Comparison of ENCODE assay signal across 13 cellular contexts in the genomic region with DNA sequence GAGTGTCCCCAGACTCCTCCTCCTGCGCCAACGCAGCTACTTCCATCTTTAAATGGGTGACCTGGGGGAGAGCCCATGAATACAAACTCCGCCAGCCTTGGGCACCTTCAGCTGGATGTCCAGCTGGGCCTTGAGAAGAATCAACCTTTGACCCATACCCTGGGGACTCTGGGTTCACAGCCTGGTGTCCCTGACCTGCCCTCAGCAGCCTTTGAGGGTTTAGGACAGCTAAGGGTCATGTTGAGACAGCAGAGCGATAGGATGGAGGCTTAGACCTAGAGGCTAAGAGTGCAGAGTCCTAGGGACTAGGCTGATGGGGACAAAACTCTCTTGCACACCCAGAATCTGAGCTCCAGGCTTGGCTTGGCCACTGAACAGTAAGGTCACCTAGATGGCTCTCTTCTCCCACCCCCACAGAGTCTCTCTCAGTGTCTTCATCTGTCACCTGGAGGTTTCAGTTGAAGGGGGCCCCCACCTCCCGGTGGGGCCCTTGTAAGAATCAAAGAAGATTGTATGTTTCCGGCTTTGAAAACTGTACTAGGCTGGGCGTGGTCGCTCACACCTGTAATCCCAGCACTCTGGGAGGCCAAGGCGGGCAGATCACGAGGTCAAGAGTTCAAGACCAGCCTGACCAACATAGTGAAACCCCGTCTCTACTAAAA. TPM values are rescaled to one million over a fixed set of nuclear protein-coding genes. Genes with fewer than 3 reads are reported as not detected.
DNase-seq lines count a peak whose midpoint lies in the region; ATAC-seq and TF ChIP-seq lines count a peak whose summit lies in the region.
"Had no signal": no experiment of that assay in that cellular context is flagged by ENCODE, and none has a peak within 500 bp of the region (broad histone marks: within the 10 kb centered on the region; RNA-seq: fewer than 3 reads in every experiment).

No MANE protein-coding gene starts in this region.

- H3K36me3 ChIP-seq in BE2C, result peaks cover under 1% of the 10 kb centered on the region; the same call in 1 of the 2 replicates
- H3K36me3 ChIP-seq: heart right ventricle had no signal

- ATAC-seq in HG02798 (IDR thresholded peaks at IDR 0.05; ENCODE audit: poor library complexity, unreplicated experiment), result peak; percentile 45
- ATAC-seq in activated CD8-positive, alpha-beta T cell treated with anti-CD3 and anti-CD28 coated beads, Interleukin-2, amount 10 ng/mL, durations not matched to agents 7 days and 5 days, result peak; percentile 6
- ATAC-seq: heart right ventricle, left cardiac atrium had no signal

- POLR2A ChIA-PET in activated CD8-positive, alpha-beta T cell treated with anti-CD3 and anti-CD28 coated beads, Interleukin-2, amount 10 ng/mL, durations not matched to agents 7 days and 5 days (lab: Charles Lee), result interaction anchor here (1.1 to 2.2 kb wide), 5 partner anchors 13 to 168 kb away, joined by 3 to 12 read pairs (median 6); partner anchors contain the start of genes NFX1 and NOL6

- H3K4me1 ChIP-seq in BE2C, result peaks cover 14% of the 10 kb centered on the region

- CTCF ChIA-PET in activated CD8-positive, alpha-beta T cell treated with anti-CD3 and anti-CD28 coated beads, Interleukin-2, amount 10 ng/mL, durations not matched to agents 7 days and 5 days (lab: Charles Lee), result interaction anchor here (0.7 to 8.9 kb wide), 13 partner anchors 12 to 167 kb away, joined by 3 to 209 read pairs (median 8); partner anchors contain the start of genes AQP7, NFX1 and NOL6

- H3K9me3 Mint-ChIP-seq in activated T-cell treated with anti-CD3 and anti-CD28 coated beads, Interleukin-2, amount 50 U/mL, for 24 hours, result no peaks in the 10 kb centered on the region
- H3K9me3 Mint-ChIP-seq in activated CD8-positive, alpha-beta T cell treated with anti-CD3 and anti-CD28 coated beads, Interleukin-2, amount 10 ng/mL, durations not matched to agents 7 days and 5 days (ENCODE audit: insufficient read depth), result no peaks in the 10 kb centered on the region

- peaks cover 75% of the 10 kb centered on the region for H3K4me1 Mint-ChIP-seq in activated T-cell treated with anti-CD3 and anti-CD28 coated beads, Interleukin-2, amount 50 U/mL, for 24 hours (ENCODE audit: low read depth)
- peaks cover 66% of the 10 kb centered on the region for H3K4me1 Mint-ChIP-seq in activated CD8-positive, alpha-beta T cell treated with anti-CD3 and anti-CD28 coated beads, Interleukin-2, amount 10 ng/mL, durations not matched to agents 7 days and 5 days (ENCODE audit: low read depth)

- peak overlapping the region; percentile 88 for H3K27ac Mint-ChIP-seq in activated T-cell treated with anti-CD3 and anti-CD28 coated beads, Interleukin-2, amount 50 U/mL, for 24 hours
- H3K27ac Mint-ChIP-seq in activated CD8-positive, alpha-beta T cell treated with anti-CD3 and anti-CD28 coated beads, Interleukin-2, amount 10 ng/mL, durations not matched to agents 7 days and 5 days, result peak overlapping the region; percentile 84

- DNase-seq in activated T-cell treated with anti-CD3 and anti-CD28 coated beads, Interleukin-2, amount 50 U/mL, for 24 hours, result no peak
- DNase-seq in activated T-cell treated with anti-CD3 and anti-CD28 coated beads, Interleukin-2, amount 50 U/mL, for 1 hour, result no peak
- no peak for DNase-seq in activated CD8-positive, alpha-beta T cell treated with anti-CD3 and anti-CD28 coated beads, Interleukin-2, amount 10 ng/mL, durations not matched to agents 7 days and 5 days
- DNase-seq in LoVo (ENCODE audit: low spot score) (no peak), hippocampal formation (lab: John Stamatoyannopoulos, UW) (no peak), BE2C (no peak)
- DNase-seq: cerebellar nuclear complex; heart right ventricle; left cardiac atrium; stimulated activated CD4-positive, alpha-beta T cell treated with anti-CD3 and anti-CD28 coated beads, Interleukin-2, amount 100 ng/mL, for 24 hours had no signal

- no peak overlapping the region for H3K4me3 ChIP-seq in skin epidermis
- H3K4me3 ChIP-seq in BE2C (ENCODE audit: low read depth, low read length), result no peak overlapping the region
- H3K4me3 ChIP-seq: heart right ventricle had no signal

- no peaks in the 10 kb centered on the region for H3K9me3 ChIP-seq in BE2C
- H3K9me3 ChIP-seq: heart right ventricle had no signal

- peak overlapping the region in 11 of 21 experiments; percentile 24 to 75 (median 49) for H3K27ac ChIP-seq in skin epidermis
- H3K27ac ChIP-seq: heart right ventricle had no signal

- TF ChIP-seq CTCF in BE2C (IDR thresholded peaks at IDR 0.05; ENCODE audit: low read depth, low read length), result no peak

- no peaks in the 10 kb centered on the region for H3K27me3 Mint-ChIP-seq in activated T-cell treated with anti-CD3 and anti-CD28 coated beads, Interleukin-2, amount 50 U/mL, for 24 hours
- no peaks in the 10 kb centered on the region for H3K27me3 Mint-ChIP-seq in activated CD8-positive, alpha-beta T cell treated with anti-CD3 and anti-CD28 coated beads, Interleukin-2, amount 10 ng/mL, durations not matched to agents 7 days and 5 days (ENCODE audit: low read depth)

- H3K36me3 Mint-ChIP-seq in activated T-cell treated with anti-CD3 and anti-CD28 coated beads, Interleukin-2, amount 50 U/mL, for 24 hours (ENCODE audit: low read depth), result peaks cover 7% of the 10 kb centered on the region
- no peaks in the 10 kb centered on the region for H3K36me3 Mint-ChIP-seq in activated CD8-positive, alpha-beta T cell treated with anti-CD3 and anti-CD28 coated beads, Interleukin-2, amount 10 ng/mL, durations not matched to agents 7 days and 5 days (ENCODE audit: low read depth)

- no peak overlapping the region for H3K4me3 Mint-ChIP-seq in activated T-cell treated with anti-CD3 and anti-CD28 coated beads, Interleukin-2, amount 50 U/mL, for 24 hours
- H3K4me3 Mint-ChIP-seq in activated CD8-positive, alpha-beta T cell treated with anti-CD3 and anti-CD28 coated beads, Interleukin-2, amount 10 ng/mL, durations not matched to agents 7 days and 5 days, result no peak overlapping the region

- no peaks in the 10 kb centered on the region for H3K27me3 ChIP-seq in BE2C
- H3K27me3 ChIP-seq: heart right ventricle had no signal

RNA-seq across cellular contexts. Expression of gene AQP3, which starts 6.7 kb away (rescaled TPM):
- 10 to 100 TPM; 29.9 to 31.4 TPM for total RNA-seq in activated CD8-positive, alpha-beta T cell treated with anti-CD3 and anti-CD28 coated beads, Interleukin-2, amount 10 ng/mL, durations not matched to agents 7 days and 5 days
- polyA plus RNA-seq in BE2C (2012; ENCODE audit: insufficient read depth, insufficient read length, low read depth), result 3.3 TPM

RNA-seq across cellular contexts. Expression of gene NOL6, which starts 19.6 kb away (rescaled TPM):
- total RNA-seq in activated CD8-positive, alpha-beta T cell treated with anti-CD3 and anti-CD28 coated beads, Interleukin-2, amount 10 ng/mL, durations not matched to agents 7 days and 5 days, result 10 to 100 TPM; 37.1 to 38.8 TPM
- polyA plus RNA-seq in BE2C (2012; ENCODE audit: insufficient read depth, insufficient read length, low read depth), result 58.9 TPM

RNA-seq across cellular contexts. Expression of gene AQP7, which starts 51.8 kb away (rescaled TPM):
- not detected for total RNA-seq in activated CD8-positive, alpha-beta T cell treated with anti-CD3 and anti-CD28 coated beads, Interleukin-2, amount 10 ng/mL, durations not matched to agents 7 days and 5 days
- not detected for polyA plus RNA-seq in BE2C (2012; ENCODE audit: insufficient read depth, insufficient read length, low read depth)
- total RNA-seq: pulmonary artery endothelial cell had no signal
